ENCODE assay signal across 23 cellular contexts in the genomic region with DNA sequence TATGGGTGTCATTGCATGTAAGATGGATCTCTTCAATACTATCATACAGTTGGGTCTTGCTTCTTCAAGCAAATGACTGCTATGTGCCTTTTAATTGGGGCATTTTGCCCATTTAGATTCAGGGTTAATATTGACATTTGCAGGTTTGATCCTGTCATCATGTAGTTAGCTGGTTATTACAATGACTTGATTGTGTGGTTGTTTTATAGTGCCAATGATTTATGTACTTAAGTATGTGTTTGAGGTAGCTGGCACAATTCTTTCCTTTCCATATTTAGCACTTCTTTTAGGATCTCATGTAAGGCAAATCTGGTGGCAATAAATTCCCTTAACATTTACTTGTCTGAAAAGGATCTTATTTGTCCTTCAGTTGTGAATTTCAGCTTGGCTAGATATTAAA.
"Had no signal": no experiment of that assay in that cellular context is flagged by ENCODE, and none has a peak within 500 bp of the region (broad histone marks: within the 10 kb centered on the region; RNA-seq: fewer than 3 reads in every experiment).

No MANE protein-coding gene starts in this region.

- H3K4me3 Mint-ChIP-seq: activated CD8-positive, alpha-beta T cell treated with anti-CD3 and anti-CD28 coated beads for 36 hours; activated naive CD8-positive, alpha-beta T cell treated with anti-CD3 and anti-CD28 coated beads for 36 hours; activated T-cell treated with anti-CD3 and anti-CD28 coated beads, Interleukin-2, amount 50 U/mL, for 72 hours; natural killer cell; neural progenitor cell; stimulated activated naive B cell treated with anti-CD40 and anti-IgM and Interleukin-4, amounts not matched to agents 10 μg/mL and 1 μg/mL and 100 μg/mL, for 72 hours had no signal

- H3K27ac Mint-ChIP-seq: activated CD8-positive, alpha-beta T cell treated with anti-CD3 and anti-CD28 coated beads for 36 hours; activated naive CD8-positive, alpha-beta T cell treated with anti-CD3 and anti-CD28 coated beads for 36 hours; activated T-cell treated with anti-CD3 and anti-CD28 coated beads, Interleukin-2, amount 50 U/mL, for 72 hours; natural killer cell; neural progenitor cell; stimulated activated naive B cell treated with anti-CD40 and anti-IgM and Interleukin-4, amounts not matched to agents 10 μg/mL and 1 μg/mL and 100 μg/mL, for 72 hours had no signal

- DNase-seq: activated CD4-positive, alpha-beta T cell treated with anti-CD3 and anti-CD28 coated beads for 1 hour; activated CD4-positive, alpha-beta T cell treated with anti-CD3 and anti-CD28 coated beads, Interleukin-2, amount 50 U/mL, for 1 hour; activated CD8-positive, alpha-beta T cell treated with anti-CD3 and anti-CD28 coated beads for 36 hours; activated naive CD4-positive, alpha-beta T cell treated with Interleukin-2 at 50 U/mL for 16 hours; activated naive CD8-positive, alpha-beta T cell treated with anti-CD3 and anti-CD28 coated beads for 36 hours; activated T-cell treated with anti-CD3 and anti-CD28 coated beads, Interleukin-2, amount 50 U/mL, for 72 hours; adrenal gland; aorta; body of pancreas; dermis blood vessel endothelial cell; effector CD4-positive, alpha-beta T cell; glutamatergic neuron; left lung; lower lobe of right lung; mesendoderm; natural killer cell; occipital lobe; stimulated activated CD4-positive, alpha-beta T cell treated with anti-CD3 and anti-CD28 coated beads, Interleukin-2, amount 100 ng/mL, for 24 hours; stimulated activated naive B cell treated with anti-CD40 and anti-IgM and Interleukin-4, amounts not matched to agents 10 μg/mL and 1 μg/mL and 100 μg/mL, for 72 hours; stomach; tibial artery; upper lobe of right lung had no signal

- H3K4me1 Mint-ChIP-seq: activated naive CD8-positive, alpha-beta T cell treated with anti-CD3 and anti-CD28 coated beads for 36 hours; natural killer cell; neural progenitor cell; stimulated activated naive B cell treated with anti-CD40 and anti-IgM and Interleukin-4, amounts not matched to agents 10 μg/mL and 1 μg/mL and 100 μg/mL, for 72 hours had no signal

- H3K27me3 Mint-ChIP-seq: activated CD8-positive, alpha-beta T cell treated with anti-CD3 and anti-CD28 coated beads for 36 hours; activated naive CD8-positive, alpha-beta T cell treated with anti-CD3 and anti-CD28 coated beads for 36 hours; stimulated activated naive B cell treated with anti-CD40 and anti-IgM and Interleukin-4, amounts not matched to agents 10 μg/mL and 1 μg/mL and 100 μg/mL, for 72 hours had no signal

- H3K9me3 Mint-ChIP-seq: activated T-cell treated with anti-CD3 and anti-CD28 coated beads, Interleukin-2, amount 50 U/mL, for 72 hours; neural progenitor cell; stimulated activated naive B cell treated with anti-CD40 and anti-IgM and Interleukin-4, amounts not matched to agents 10 μg/mL and 1 μg/mL and 100 μg/mL, for 72 hours had no signal

- H3K36me3 Mint-ChIP-seq: activated naive CD8-positive, alpha-beta T cell treated with anti-CD3 and anti-CD28 coated beads for 36 hours; natural killer cell; neural progenitor cell; stimulated activated naive B cell treated with anti-CD40 and anti-IgM and Interleukin-4, amounts not matched to agents 10 μg/mL and 1 μg/mL and 100 μg/mL, for 72 hours had no signal

- ATAC-seq: activated CD8-positive, alpha-beta T cell treated with anti-CD3 and anti-CD28 coated beads for 36 hours; activated T-cell treated with anti-CD3 and anti-CD28 coated beads, Interleukin-2, amount 50 U/mL, for 72 hours; body of pancreas; left lung; lower lobe of right lung; natural killer cell; stimulated activated naive B cell treated with anti-CD40 and anti-IgM and Interleukin-4, amounts not matched to agents 10 μg/mL and 1 μg/mL and 100 μg/mL, for 72 hours; upper lobe of right lung had no signal
